In the genomic region with DNA sequence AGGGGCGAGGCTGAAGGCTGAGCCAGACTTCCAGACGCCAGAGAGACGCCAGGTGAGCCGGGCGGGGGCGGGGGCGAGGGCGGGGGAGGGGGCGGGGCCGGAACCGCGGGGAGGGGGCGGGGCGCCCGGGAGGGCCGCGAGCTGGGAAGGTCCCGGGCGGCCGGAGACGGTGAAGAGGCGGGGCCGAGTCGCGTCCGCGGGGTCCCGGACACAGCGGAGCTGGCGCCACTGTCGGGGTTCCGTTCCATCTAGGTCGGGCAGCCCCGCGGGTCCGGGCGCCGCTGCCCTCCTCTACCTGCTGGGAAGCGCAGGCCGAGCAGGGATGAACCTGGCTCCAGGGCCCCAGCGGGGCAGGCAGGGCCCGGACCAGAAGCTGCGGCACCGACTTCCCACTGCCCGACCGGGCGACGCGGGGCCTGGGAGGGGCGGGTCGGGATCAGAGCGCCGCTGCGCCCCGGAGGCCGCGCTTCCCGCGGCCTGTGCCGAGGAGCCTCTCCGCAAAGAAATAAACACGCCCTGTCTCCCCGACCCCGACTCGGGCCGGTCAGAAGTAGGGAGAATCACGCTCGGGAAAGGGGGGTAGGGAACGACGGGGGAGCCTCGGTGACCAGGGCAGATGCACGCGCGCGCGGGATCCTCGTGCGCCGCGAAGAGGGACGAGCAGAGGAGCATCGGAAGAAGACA, we compare ENCODE assay signal across 19 cellular contexts. TPM values are rescaled to one million over a fixed set of nuclear protein-coding genes. Genes with fewer than 3 reads are reported as not detected.
DNase-seq lines count a peak whose midpoint lies in the region; ATAC-seq, FAIRE-seq and TF ChIP-seq lines count a peak whose summit lies in the region.
"Had no signal": no experiment of that assay in that cellular context is flagged by ENCODE, and none has a peak within 500 bp of the region (broad histone marks: within the 10 kb centered on the region; RNA-seq: fewer than 3 reads in every experiment).

No MANE protein-coding gene starts in this region.

- no peak overlapping the region for H3K4me3 ChIP-seq in right atrium auricular region
- H3K4me3 ChIP-seq in mesodermal cell (ENCODE audit: extremely low read depth, insufficient read depth, low read length, poor library complexity, severe bottlenecking) = peak overlapping the region; percentile 14
- H3K4me3 ChIP-seq: BLaER1 had no signal

- H3K9me3 ChIP-seq in right atrium auricular region (no peaks in the 10 kb centered on the region), mesodermal cell (ENCODE audit: control insufficient read depth, low read length) (no peaks in the 10 kb centered on the region)

- no peaks in the 10 kb centered on the region for H3K36me3 ChIP-seq in right atrium auricular region
- no peaks in the 10 kb centered on the region for H3K36me3 ChIP-seq in mesodermal cell (ENCODE audit: control insufficient read depth, insufficient read depth, low read length)
- H3K36me3 ChIP-seq: BLaER1, brain microvascular endothelial cell had no signal

- CTCF ChIA-PET in WTC11 (lab: Charles Lee) = interaction anchor here (0.6 to 2.2 kb wide), 6 partner anchors 30 to 254 kb away, joined by 3 to 13 read pairs (median 4); no protein-coding TSS in a partner anchor

- H3K27ac ChIP-seq in right atrium auricular region = no peak overlapping the region
- no peak overlapping the region for H3K27ac ChIP-seq in mesodermal cell (ENCODE audit: low read depth, low read length, severe bottlenecking)
- H3K27ac ChIP-seq: BLaER1, brain microvascular endothelial cell, WERI-Rb-1 had no signal

- ATAC-seq in left ventricle myocardium superior (no peak), WTC11 (peak; percentile 29), HG03139 (IDR thresholded peaks at IDR 0.05; ENCODE audit: unreplicated experiment) (no peak)

- POLR2A ChIA-PET in WTC11 (lab: Charles Lee) = no interaction called here

- H3K27ac Mint-ChIP-seq in WTC11 = no peak overlapping the region

- intact Hi-C loops in left ventricle myocardium superior (cut with micrococcal nuclease) = no loop called here

- FAIRE-seq in urothelium cell line (lab: Jason Lieb, UNC) = no peak
- FAIRE-seq: GM12891 had no signal

- H3K27me3 ChIP-seq in right atrium auricular region = peaks cover 19 to 56% of the 10 kb centered on the region in 2 donors

- peaks cover 19% of the 10 kb centered on the region for H3K4me1 Mint-ChIP-seq in WTC11

- peak overlapping the region; percentile 73 for H3K4me3 Mint-ChIP-seq in WTC11

- no peaks in the 10 kb centered on the region for H3K9me3 Mint-ChIP-seq in WTC11

- H3K4me1 ChIP-seq in right atrium auricular region (peaks cover 0 to 38% of the 10 kb centered on the region in 2 donors), mesodermal cell (ENCODE audit: control insufficient read depth, insufficient read depth, low read length, poor library complexity, severe bottlenecking) (peaks cover 17% of the 10 kb centered on the region)

- WGBS in mesodermal cell (ENCODE audit: insufficient coverage in 2 of 2), 2 experiments = 1% methylated on average over 50 to 54 of the region's 82 CpGs

- DNase-seq in left ventricle myocardium superior (peak; percentile 18), right atrium auricular region (ENCODE audit: low spot score) (no peak), WTC11 (ENCODE audit: low spot score) (peak; percentile 71), urothelium cell line (ENCODE audit: low spot score) (peak; percentile 52), AG20443 (ENCODE audit: low spot score) (no peak), germinal center (ENCODE audit: low spot score) (no peak)
- DNase-seq: activated naive CD4-positive, alpha-beta T cell; brain microvascular endothelial cell; effector CD8-positive, alpha-beta T cell; IMR-90; NCI-H1092 treated with DMSO at 0.1 percent for 48 hours; NCI-H2227 treated with DMSO at 0.1 percent for 48 hours; stimulated activated CD4-positive, alpha-beta T cell treated with anti-CD3 and anti-CD28 coated beads, Interleukin-12 subunit alpha, Interleukin-12 subunit beta, amount 100 ng/mL, for 4 hours; WERI-Rb-1 had no signal

- H3K27me3 Mint-ChIP-seq in WTC11 (ENCODE audit: low read depth) = peaks cover 99% of the 10 kb centered on the region

- no peak for TF ChIP-seq CTCF in right atrium auricular region (IDR thresholded peaks at IDR 0.05)
- no peak for TF ChIP-seq CTCF in WTC11 (IDR thresholded peaks at IDR 0.05)

- H3K36me3 Mint-ChIP-seq in WTC11 = no peaks in the 10 kb centered on the region

TF ChIP-seq in WTC11, 78 proteins besides CTCF, POLR2A, EP300 and RAD21:
- TF ChIP-seq ZNF232 (CRISPR knock-in tag; IDR thresholded peaks at IDR 0.05) (no peak), ZNF219 (CRISPR knock-in tag; IDR thresholded peaks at IDR 0.05; ENCODE audit: borderline replicate concordance) (no peak), ZBTB21 (CRISPR knock-in tag; IDR thresholded peaks at IDR 0.05; ENCODE audit: borderline replicate concordance) (no peak), SMAD3 (CRISPR knock-in tag; IDR thresholded peaks at IDR 0.05; ENCODE audit: borderline replicate concordance) (no peak), ZNF317 (CRISPR knock-in tag; IDR thresholded peaks at IDR 0.05; ENCODE audit: borderline replicate concordance, low read depth) (no peak), SOX15 (CRISPR knock-in tag; IDR thresholded peaks at IDR 0.05) (no peak), CREB1 (CRISPR knock-in tag; IDR thresholded peaks at IDR 0.05) (no peak), ZNF416 (CRISPR knock-in tag; IDR thresholded peaks at IDR 0.05) (no peak), KAT7 (CRISPR knock-in tag; IDR thresholded peaks at IDR 0.05; ENCODE audit: borderline replicate concordance) (no peak)
- TF ChIP-seq, protein P1, sequence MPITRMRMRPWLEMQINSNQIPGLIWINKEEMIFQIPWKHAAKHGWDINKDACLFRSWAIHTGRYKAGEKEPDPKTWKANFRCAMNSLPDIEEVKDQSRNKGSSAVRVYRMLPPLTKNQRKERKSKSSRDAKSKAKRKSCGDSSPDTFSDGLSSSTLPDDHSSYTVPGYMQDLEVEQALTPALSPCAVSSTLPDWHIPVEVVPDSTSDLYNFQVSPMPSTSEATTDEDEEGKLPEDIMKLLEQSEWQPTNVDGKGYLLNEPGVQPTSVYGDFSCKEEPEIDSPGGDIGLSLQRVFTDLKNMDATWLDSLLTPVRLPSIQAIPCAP (CRISPR knock-in tag; IDR thresholded peaks at IDR 0.05) = no peak
- TF ChIP-seq, protein P2, sequence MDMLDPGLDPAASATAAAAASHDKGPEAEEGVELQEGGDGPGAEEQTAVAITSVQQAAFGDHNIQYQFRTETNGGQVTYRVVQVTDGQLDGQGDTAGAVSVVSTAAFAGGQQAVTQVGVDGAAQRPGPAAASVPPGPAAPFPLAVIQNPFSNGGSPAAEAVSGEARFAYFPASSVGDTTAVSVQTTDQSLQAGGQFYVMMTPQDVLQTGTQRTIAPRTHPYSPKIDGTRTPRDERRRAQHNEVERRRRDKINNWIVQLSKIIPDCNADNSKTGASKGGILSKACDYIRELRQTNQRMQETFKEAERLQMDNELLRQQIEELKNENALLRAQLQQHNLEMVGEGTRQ (CRISPR knock-in tag; IDR thresholded peaks at IDR 0.05) = no peak
- TF ChIP-seq, protein P3, sequence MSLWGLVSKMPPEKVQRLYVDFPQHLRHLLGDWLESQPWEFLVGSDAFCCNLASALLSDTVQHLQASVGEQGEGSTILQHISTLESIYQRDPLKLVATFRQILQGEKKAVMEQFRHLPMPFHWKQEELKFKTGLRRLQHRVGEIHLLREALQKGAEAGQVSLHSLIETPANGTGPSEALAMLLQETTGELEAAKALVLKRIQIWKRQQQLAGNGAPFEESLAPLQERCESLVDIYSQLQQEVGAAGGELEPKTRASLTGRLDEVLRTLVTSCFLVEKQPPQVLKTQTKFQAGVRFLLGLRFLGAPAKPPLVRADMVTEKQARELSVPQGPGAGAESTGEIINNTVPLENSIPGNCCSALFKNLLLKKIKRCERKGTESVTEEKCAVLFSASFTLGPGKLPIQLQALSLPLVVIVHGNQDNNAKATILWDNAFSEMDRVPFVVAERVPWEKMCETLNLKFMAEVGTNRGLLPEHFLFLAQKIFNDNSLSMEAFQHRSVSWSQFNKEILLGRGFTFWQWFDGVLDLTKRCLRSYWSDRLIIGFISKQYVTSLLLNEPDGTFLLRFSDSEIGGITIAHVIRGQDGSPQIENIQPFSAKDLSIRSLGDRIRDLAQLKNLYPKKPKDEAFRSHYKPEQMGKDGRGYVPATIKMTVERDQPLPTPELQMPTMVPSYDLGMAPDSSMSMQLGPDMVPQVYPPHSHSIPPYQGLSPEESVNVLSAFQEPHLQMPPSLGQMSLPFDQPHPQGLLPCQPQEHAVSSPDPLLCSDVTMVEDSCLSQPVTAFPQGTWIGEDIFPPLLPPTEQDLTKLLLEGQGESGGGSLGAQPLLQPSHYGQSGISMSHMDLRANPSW (CRISPR knock-in tag; conservative IDR thresholded peaks at IDR 0.05; ENCODE audit: low read depth) = no peak
TF ChIP-seq in WTC11: peak in this region for 0.

RNA-seq across cellular contexts. Expression of a gene that starts 10.6 kb away (rescaled TPM):
- total RNA-seq in left ventricle myocardium superior (not detected), right atrium auricular region (not detected), WTC11 (2021) (6.9 to 10.0 TPM (median 7.8 TPM) in 3 replicates)
- polyA plus RNA-seq in mesodermal cell (2013, experiment 1 of 2) = 0.44 TPM
- polyA plus RNA-seq in mesodermal cell (2013, experiment 2 of 2) = 0.56 TPM
- total RNA-seq: IMR-90, mesenteric fat pad had no signal
- polyA plus RNA-seq: IMR-90 had no signal

Comparison
In these comparisons a context has a peak if more than half of its experiments do, and no peak if none do; other contexts are left out.
1. DNase-seq: peak in left ventricle myocardium superior (single experiment), WTC11 (single experiment) and urothelium cell line (single experiment); none in right atrium auricular region (single experiment), AG20443 (single experiment) and germinal center (single experiment).